ENCODE assay signal across 10 cellular contexts in genomic region chr1:219927298-219927955, GRCh38. TPM values are rescaled to one million over a fixed set of nuclear protein-coding genes. Genes with fewer than 3 reads are reported as not detected.
DNase-seq lines count a peak whose midpoint lies in the region; ATAC-seq and TF ChIP-seq lines count a peak whose summit lies in the region.
"Had no signal": no experiment of that assay in that cellular context is flagged by ENCODE, and none has a peak within 500 bp of the region (broad histone marks: within the 10 kb centered on the region; RNA-seq: fewer than 3 reads in every experiment).

No MANE protein-coding gene starts in this region.

- H3K4me3 ChIP-seq in stomach, result peak overlapping the region; percentile 38 to 54 (median 44)

- H3K27ac Mint-ChIP-seq in activated CD4-positive, alpha-beta T cell treated with anti-CD3 and anti-CD28 coated beads for 36 hours, result no peak overlapping the region
- no peak overlapping the region for H3K27ac Mint-ChIP-seq in activated CD8-positive, alpha-beta T cell treated with anti-CD3 and anti-CD28 coated beads for 36 hours

- no peaks in the 10 kb centered on the region for H3K36me3 ChIP-seq in stomach

- H3K4me3 Mint-ChIP-seq in activated CD4-positive, alpha-beta T cell treated with anti-CD3 and anti-CD28 coated beads for 36 hours, result peak overlapping the region; percentile 20
- peak overlapping the region; percentile 48 for H3K4me3 Mint-ChIP-seq in activated CD8-positive, alpha-beta T cell treated with anti-CD3 and anti-CD28 coated beads for 36 hours

- H3K4me1 ChIP-seq in stomach, result peaks cover 11 to 13% (median 12%) of the 10 kb centered on the region in 4 donors

- CTCF ChIA-PET in activated CD4-positive, alpha-beta T cell treated with anti-CD3 and anti-CD28 coated beads for 36 hours (lab: Charles Lee), result no interaction called here
- CTCF ChIA-PET in activated CD8-positive, alpha-beta T cell treated with anti-CD3 and anti-CD28 coated beads for 36 hours (lab: Charles Lee), result no interaction called here

- H3K27ac ChIP-seq in stomach, result no peak overlapping the region
- H3K27ac ChIP-seq: RWPE1 had no signal

- TF ChIP-seq EP300 in stomach (IDR thresholded peaks at IDR 0.05), result no peak

- no peaks in the 10 kb centered on the region for H3K9me3 ChIP-seq in stomach

- no peak for TF ChIP-seq CTCF in activated CD8-positive, alpha-beta T cell treated with anti-CD3 and anti-CD28 coated beads for 36 hours (IDR thresholded peaks at IDR 0.05)
- no peak for TF ChIP-seq CTCF in stomach (IDR thresholded peaks at IDR 0.05)

- DNase-seq in activated CD4-positive, alpha-beta T cell treated with anti-CD3 and anti-CD28 coated beads for 36 hours, result no peak
- no peak for DNase-seq in activated CD4-positive, alpha-beta T cell treated with anti-CD3 and anti-CD28 coated beads, Interleukin-2, amount 50 U/mL, for 48 hours
- no peak for DNase-seq in activated CD8-positive, alpha-beta T cell treated with anti-CD3 and anti-CD28 coated beads for 36 hours
- DNase-seq in iPS-NIHi7 (ENCODE audit: extremely low spot score) (peak; percentile 20), stomach (no peak), amygdala (lab: John Stamatoyannopoulos, UW) (no peak), NCI-H510A treated with DMSO at 0.1 percent for 48 hours (lab: John Stamatoyannopoulos, UW) (no peak), HK-2 (ENCODE audit: unreplicated experiment) (no peak)

- intact Hi-C loops in activated CD4-positive, alpha-beta T cell treated with anti-CD3 and anti-CD28 coated beads for 36 hours (cut with DNase I, micrococcal nuclease), result no loop called here
- intact Hi-C loops in activated CD8-positive, alpha-beta T cell treated with anti-CD3 and anti-CD28 coated beads for 36 hours (cut with micrococcal nuclease), result no loop called here
- intact Hi-C loops in stomach (cut with DNase I; ENCODE audit: low total_unique reads), result no loop called here

- H3K4me1 Mint-ChIP-seq in activated CD4-positive, alpha-beta T cell treated with anti-CD3 and anti-CD28 coated beads for 36 hours, result peaks cover 3% of the 10 kb centered on the region
- H3K4me1 Mint-ChIP-seq in activated CD8-positive, alpha-beta T cell treated with anti-CD3 and anti-CD28 coated beads for 36 hours (ENCODE audit: low read depth), result peaks cover 9% of the 10 kb centered on the region

- no peaks in the 10 kb centered on the region for H3K9me3 Mint-ChIP-seq in activated CD4-positive, alpha-beta T cell treated with anti-CD3 and anti-CD28 coated beads for 36 hours (ENCODE audit: low read depth)
- H3K9me3 Mint-ChIP-seq in activated CD8-positive, alpha-beta T cell treated with anti-CD3 and anti-CD28 coated beads for 36 hours, result no peaks in the 10 kb centered on the region

- POLR2A ChIA-PET in activated CD4-positive, alpha-beta T cell treated with anti-CD3 and anti-CD28 coated beads for 36 hours (lab: Charles Lee), result no interaction called here
- POLR2A ChIA-PET in activated CD8-positive, alpha-beta T cell treated with anti-CD3 and anti-CD28 coated beads for 36 hours (lab: Charles Lee), result interaction anchor here (0.6 kb wide), 1 partner anchor 193 kb away, joined by 3 read pairs; no protein-coding TSS in a partner anchor

- ATAC-seq in activated CD4-positive, alpha-beta T cell treated with anti-CD3 and anti-CD28 coated beads for 36 hours, result no peak
- ATAC-seq in activated CD8-positive, alpha-beta T cell treated with anti-CD3 and anti-CD28 coated beads for 36 hours, result peak; percentile 27

- peaks cover 41% of the 10 kb centered on the region for H3K27me3 Mint-ChIP-seq in activated CD4-positive, alpha-beta T cell treated with anti-CD3 and anti-CD28 coated beads for 36 hours
- peaks cover 35% of the 10 kb centered on the region for H3K27me3 Mint-ChIP-seq in activated CD8-positive, alpha-beta T cell treated with anti-CD3 and anti-CD28 coated beads for 36 hours

- WGBS in stomach, 5 donors, result 13 to 33% (median 17%) methylated on average over 19 to 31 of the region's 31 CpGs

- peaks cover 0 to 64% (median 22%) of the 10 kb centered on the region in 3 donors for H3K27me3 ChIP-seq in stomach

- H3K36me3 Mint-ChIP-seq in activated CD4-positive, alpha-beta T cell treated with anti-CD3 and anti-CD28 coated beads for 36 hours (ENCODE audit: low read depth), result no peaks in the 10 kb centered on the region
- H3K36me3 Mint-ChIP-seq in activated CD8-positive, alpha-beta T cell treated with anti-CD3 and anti-CD28 coated beads for 36 hours (ENCODE audit: low read depth), result no peaks in the 10 kb centered on the region

- TF ChIP-seq POLR2A in stomach (IDR thresholded peaks at IDR 0.05), result no peak

RNA-seq across cellular contexts. Expression of gene SLC30A10, which starts 0.9 kb away (rescaled TPM):
- total RNA-seq in activated CD4-positive, alpha-beta T cell treated with anti-CD3 and anti-CD28 coated beads for 36 hours, result not detected
- not detected for total RNA-seq in activated CD8-positive, alpha-beta T cell treated with anti-CD3 and anti-CD28 coated beads for 36 hours
- under 1 TPM in 1 of 5 donors, not detected in 4; 0.92 TPM for total RNA-seq in stomach
- polyA plus RNA-seq in stomach, result not detected
- polyA plus RNA-seq: BJ had no signal
